Comparison of ENCODE assay signal across 11 cellular contexts in genomic region chr22:19759994-19760651, GRCh38. TPM values are rescaled to one million over a fixed set of nuclear protein-coding genes. Genes with fewer than 3 reads are reported as not detected.
DNase-seq lines count a peak whose midpoint lies in the region; ATAC-seq, FAIRE-seq and TF ChIP-seq lines count a peak whose summit lies in the region.
"Had no signal": no experiment of that assay in that cellular context is flagged by ENCODE, and none has a peak within 500 bp of the region (broad histone marks: within the 10 kb centered on the region; RNA-seq: fewer than 3 reads in every experiment).

No MANE protein-coding gene starts in this region.

- peak overlapping the region; percentile 30 for H3K4me3 Mint-ChIP-seq in Calu3 (ENCODE audit: low read depth, unreplicated experiment)
- peak overlapping the region; percentile 69 for H3K4me3 Mint-ChIP-seq in activated T-helper 1 cell treated with anti-CD3 and anti-CD28 coated beads, Interleukin-12 subunit alpha, Interleukin-12 subunit beta, Interleukin-2, Interleukin-4 antibody, amounts not matched to agents 30 ng/mL and 10 ng/mL and 1 ng/mL, durations not matched to agents 14 hours and 24 hours and 36 hours

- peaks cover 0 to 5% of the 10 kb centered on the region in 2 experiments for H3K36me3 ChIP-seq in mesenchymal stem cell (ENCODE audit: control insufficient read depth in 1 of 2, insufficient read depth in 2 of 2, low read depth in 1 of 2, low read length in 2 of 2)

- H3K4me1 ChIP-seq in mesenchymal stem cell (ENCODE audit: control insufficient read depth, insufficient read depth, low read depth, low read length): peaks cover 36% of the 10 kb centered on the region

- H3K27ac ChIP-seq in mesenchymal stem cell (ENCODE audit: low read length, poor library complexity, severe bottlenecking): no peak overlapping the region

- H3K9me3 ChIP-seq in mesenchymal stem cell (ENCODE audit: control insufficient read depth, low read length): no peaks in the 10 kb centered on the region

- H3K27ac Mint-ChIP-seq in Calu3 (ENCODE audit: unreplicated experiment): no peak overlapping the region
- H3K27ac Mint-ChIP-seq in activated T-helper 1 cell treated with anti-CD3 and anti-CD28 coated beads, Interleukin-12 subunit alpha, Interleukin-12 subunit beta, Interleukin-2, Interleukin-4 antibody, amounts not matched to agents 30 ng/mL and 10 ng/mL and 1 ng/mL, durations not matched to agents 14 hours and 24 hours and 36 hours: peak overlapping the region; percentile 83

- H3K79me1 ChIP-seq in mesenchymal stem cell (replicated peaks; ENCODE audit: low read length, poor library complexity, severe bottlenecking): no peaks in the 10 kb centered on the region

- no peak overlapping the region for H2BK120ac ChIP-seq in mesenchymal stem cell (ENCODE audit: low read depth, low read length)

- 3% methylated on average over 10 of the region's 40 CpGs for WGBS in mesenchymal stem cell

- no peaks in the 10 kb centered on the region for H3K9me3 Mint-ChIP-seq in Calu3 (ENCODE audit: low read depth, unreplicated experiment)
- no peaks in the 10 kb centered on the region for H3K9me3 Mint-ChIP-seq in activated T-helper 1 cell treated with anti-CD3 and anti-CD28 coated beads, Interleukin-12 subunit alpha, Interleukin-12 subunit beta, Interleukin-2, Interleukin-4 antibody, amounts not matched to agents 30 ng/mL and 10 ng/mL and 1 ng/mL, durations not matched to agents 14 hours and 24 hours and 36 hours

- peak overlapping the region; percentile 45 for H3K9ac ChIP-seq in mesenchymal stem cell (ENCODE audit: low read length)

- no peak overlapping the region for H3K23ac ChIP-seq in mesenchymal stem cell (ENCODE audit: low read length in 2 of 2)

- no TSS peak for BruUV-seq in Calu3 (replicated peaks; lab: Mats Ljungman, UMichigan)

- no peak overlapping the region for H2BK12ac ChIP-seq in mesenchymal stem cell (ENCODE audit: low read length in 2 of 2)

- H3K27me3 Mint-ChIP-seq in Calu3 (ENCODE audit: unreplicated experiment): peaks cover 98% of the 10 kb centered on the region
- peaks cover 61% of the 10 kb centered on the region for H3K27me3 Mint-ChIP-seq in activated T-helper 1 cell treated with anti-CD3 and anti-CD28 coated beads, Interleukin-12 subunit alpha, Interleukin-12 subunit beta, Interleukin-2, Interleukin-4 antibody, amounts not matched to agents 30 ng/mL and 10 ng/mL and 1 ng/mL, durations not matched to agents 14 hours and 24 hours and 36 hours (ENCODE audit: insufficient read depth)

- no peak for ATAC-seq in GM18498 (IDR thresholded peaks at IDR 0.05; ENCODE audit: unreplicated experiment)

- H2AFZ ChIP-seq in mesenchymal stem cell (ENCODE audit: low read depth, low read length): no peak overlapping the region

- no peak overlapping the region for H2AK5ac ChIP-seq in mesenchymal stem cell (ENCODE audit: low read length, severe bottlenecking)

- H2BK5ac ChIP-seq in mesenchymal stem cell (ENCODE audit: low read depth, low read length, poor library complexity, severe bottlenecking): no peak overlapping the region

- TF ChIP-seq CTCF in Calu3 (IDR thresholded peaks at IDR 0.05; ENCODE audit: unreplicated experiment): no peak

- no peak overlapping the region for H3K4me2 ChIP-seq in mesenchymal stem cell (ENCODE audit: low read length, poor library complexity, severe bottlenecking)

- no peak overlapping the region for H3K14ac ChIP-seq in mesenchymal stem cell (ENCODE audit: low read length in 2 of 2)

- no peak overlapping the region for H4K91ac ChIP-seq in mesenchymal stem cell (ENCODE audit: low read length)

- DNase-seq in Calu3: no peak
- DNase-seq in activated T-helper 1 cell treated with anti-CD3 and anti-CD28 coated beads, Interleukin-12 subunit alpha, Interleukin-12 subunit beta, Interleukin-2, Interleukin-4 antibody, amounts not matched to agents 30 ng/mL and 10 ng/mL and 1 ng/mL, durations not matched to agents 14 hours and 24 hours and 36 hours (ENCODE audit: low spot score): no peak
- DNase-seq in mesenchymal stem cell: no peak
- DNase-seq in hippocampal formation (lab: John Stamatoyannopoulos, UW): no peak
- DNase-seq in stimulated activated CD4-positive, alpha-beta T cell treated with anti-CD3 and anti-CD28 coated beads, Interleukin-15, amount 100 ng/mL, for 24 hours: no peak
- DNase-seq in dedifferentiated amniotic fluid mesenchymal stem cell (ENCODE audit: extremely low spot score): no peak
- DNase-seq: activated effector memory CD4-positive, alpha-beta T cell treated with anti-CD3 and anti-CD28 coated beads, Interleukin-2, amount 50 U/mL, for 16 hours; midbrain; SIG-M5 had no signal

- intact Hi-C loops in Calu3 (cut with micrococcal nuclease; ENCODE audit: unreplicated experiment): no loop called here
- intact Hi-C loops in activated T-helper 1 cell treated with anti-CD3 and anti-CD28 coated beads, Interleukin-12 subunit alpha, Interleukin-12 subunit beta, Interleukin-2, Interleukin-4 antibody, amounts not matched to agents 30 ng/mL and 10 ng/mL and 1 ng/mL, durations not matched to agents 14 hours and 24 hours and 36 hours (cut with micrococcal nuclease): loop anchor here (2.0 to 5.0 kb wide), 2 partner anchors 35 to 132 kb away; no protein-coding TSS in a partner anchor

- peak overlapping the region in 1 of 2 experiments; percentile 53 for H3K4me3 ChIP-seq in mesenchymal stem cell (ENCODE audit: insufficient read depth in 1 of 2, low read depth in 1 of 2, low read length in 2 of 2)

- CTCF ChIA-PET in Calu3 (lab: Charles Lee): no interaction called here

- peak; percentile 39 for FAIRE-seq in A204.1 (lab: Jason Lieb, UNC)

- peaks cover 13% of the 10 kb centered on the region for H3K4me1 Mint-ChIP-seq in Calu3 (ENCODE audit: low read depth, unreplicated experiment)
- peaks cover 17% of the 10 kb centered on the region for H3K4me1 Mint-ChIP-seq in activated T-helper 1 cell treated with anti-CD3 and anti-CD28 coated beads, Interleukin-12 subunit alpha, Interleukin-12 subunit beta, Interleukin-2, Interleukin-4 antibody, amounts not matched to agents 30 ng/mL and 10 ng/mL and 1 ng/mL, durations not matched to agents 14 hours and 24 hours and 36 hours (ENCODE audit: low read depth)

- H2BK15ac ChIP-seq in mesenchymal stem cell (ENCODE audit: low read depth, poor library complexity, severe bottlenecking): no peak overlapping the region

- no peak overlapping the region for H3K18ac ChIP-seq in mesenchymal stem cell (ENCODE audit: low read depth in 1 of 2, low read length in 2 of 2)

- H3K27me3 ChIP-seq in mesenchymal stem cell (ENCODE audit: control insufficient read depth in 1 of 2, insufficient read depth in 1 of 2, low read length in 2 of 2): peaks cover 76 to 88% of the 10 kb centered on the region in 2 experiments

- H3K36me3 Mint-ChIP-seq in Calu3 (ENCODE audit: insufficient read depth, unreplicated experiment): peaks cover 4% of the 10 kb centered on the region
- H3K36me3 Mint-ChIP-seq in activated T-helper 1 cell treated with anti-CD3 and anti-CD28 coated beads, Interleukin-12 subunit alpha, Interleukin-12 subunit beta, Interleukin-2, Interleukin-4 antibody, amounts not matched to agents 30 ng/mL and 10 ng/mL and 1 ng/mL, durations not matched to agents 14 hours and 24 hours and 36 hours (ENCODE audit: low read depth): peaks cover 4% of the 10 kb centered on the region

- H4K8ac ChIP-seq in mesenchymal stem cell (ENCODE audit: low read length): no peak overlapping the region

- H3K4ac ChIP-seq in mesenchymal stem cell (ENCODE audit: low read depth in 1 of 2, low read length in 2 of 2): no peak overlapping the region

RNA-seq across cellular contexts. Expression of gene TBX1, which starts 0.5 kb away (rescaled TPM):
- total RNA-seq in Calu3 (2022): not detected in 2 replicates
- total RNA-seq in activated T-helper 1 cell treated with anti-CD3 and anti-CD28 coated beads, Interleukin-12 subunit alpha, Interleukin-12 subunit beta, Interleukin-2, Interleukin-4 antibody, amounts not matched to agents 30 ng/mL and 10 ng/mL and 1 ng/mL, durations not matched to agents 14 hours and 24 hours and 36 hours: 0.29 and 0.56 TPM in 2 replicates
- 2.4 TPM for polyA plus RNA-seq in mesenchymal stem cell (2013, experiment 1 of 2)
- 2.5 TPM for polyA plus RNA-seq in mesenchymal stem cell (2013, experiment 2 of 2)

RNA-seq across cellular contexts. Expression of gene GP1BB, which starts 36.8 kb away (rescaled TPM):
- not detected in 2 replicates for total RNA-seq in Calu3 (2022)
- not detected in 2 replicates for total RNA-seq in activated T-helper 1 cell treated with anti-CD3 and anti-CD28 coated beads, Interleukin-12 subunit alpha, Interleukin-12 subunit beta, Interleukin-2, Interleukin-4 antibody, amounts not matched to agents 30 ng/mL and 10 ng/mL and 1 ng/mL, durations not matched to agents 14 hours and 24 hours and 36 hours
- 1.0 TPM for polyA plus RNA-seq in mesenchymal stem cell (2013, experiment 1 of 2)
- polyA plus RNA-seq in mesenchymal stem cell (2013, experiment 2 of 2): 1.2 TPM

RNA-seq across cellular contexts. Expression of gene SEPTIN5, which starts 45.8 kb away (rescaled TPM):
- total RNA-seq in Calu3 (2022): 2.3 and 3.3 TPM in 2 replicates
- 0.98 and 1.3 TPM in 2 replicates for total RNA-seq in activated T-helper 1 cell treated with anti-CD3 and anti-CD28 coated beads, Interleukin-12 subunit alpha, Interleukin-12 subunit beta, Interleukin-2, Interleukin-4 antibody, amounts not matched to agents 30 ng/mL and 10 ng/mL and 1 ng/mL, durations not matched to agents 14 hours and 24 hours and 36 hours
- 5.7 TPM for polyA plus RNA-seq in mesenchymal stem cell (2013, experiment 1 of 2)
- polyA plus RNA-seq in mesenchymal stem cell (2013, experiment 2 of 2): 6.2 TPM
